In genomic region chr18:57533399-57533884, GRCh38 we compare ENCODE assay signal across 11 cellular contexts. TPM values are rescaled to one million over a fixed set of nuclear protein-coding genes. Genes with fewer than 3 reads are reported as not detected.
DNase-seq lines count a peak whose midpoint lies in the region; FAIRE-seq and TF ChIP-seq lines count a peak whose summit lies in the region.
"Had no signal": no experiment of that assay in that cellular context is flagged by ENCODE, and none has a peak within 500 bp of the region (broad histone marks: within the 10 kb centered on the region; RNA-seq: fewer than 3 reads in every experiment).

No MANE protein-coding gene starts in this region.

- TF ChIP-seq CTCF in C4-2B (conservative IDR thresholded peaks at IDR 0.05) (no peak), coronary artery (IDR thresholded peaks at IDR 0.05) (no peak)

- peak overlapping the region; percentile 21 for H3K4me3 ChIP-seq in coronary artery
- H3K4me3 ChIP-seq: BLaER1 treated with 17β-estradiol and CSF1 and Interleukin-3, amounts not matched to agents 10 nM and 100 nM had no signal

- no peak for FAIRE-seq in frontal cortex (lab: Jason Lieb, UNC)

- H3K27ac ChIP-seq in C4-2B (peak overlapping the region; percentile 12; the same call in 1 of the 2 replicates), coronary artery (peak overlapping the region in 1 of 2 donors; percentile 3)
- H3K27ac ChIP-seq: BLaER1 treated with 17β-estradiol and CSF1 and Interleukin-3, amounts not matched to agents 10 nM and 100 nM had no signal

- peak; percentile 71 for DNase-seq in MV-4-11 (lab: John Stamatoyannopoulos, UW)
- no peak for DNase-seq in coronary artery (ENCODE audit: low spot score)
- DNase-seq in left kidney (ENCODE audit: low read depth, low spot score): peak; percentile 81
- no peak for DNase-seq in C1 segment of cervical spinal cord (lab: John Stamatoyannopoulos, UW)
- DNase-seq in frontal cortex (ENCODE audit: low spot score in 2 of 2): no peak
- DNase-seq in globus pallidus (ENCODE audit: low spot score): no peak
- DNase-seq in glomerular visceral epithelial cell (ENCODE audit: extremely low spot score): no peak
- DNase-seq: activated CD8-positive, alpha-beta memory T cell treated with anti-CD3 and anti-CD28 coated beads, Interleukin-2, amount 50 U/mL, for 48 hours; NCI-H526 had no signal

RNA-seq across cellular contexts. Expression of gene FECH, which starts 53.1 kb away (rescaled TPM):
- 29.8 TPM for total RNA-seq in frontal cortex

Comparison
In these comparisons a context has a peak if more than half of its experiments do, and no peak if none do; other contexts are left out.
1. DNase-seq: peak in MV-4-11 (single experiment) and left kidney (single experiment); none in coronary artery (single experiment), C1 segment of cervical spinal cord (0 of 14), frontal cortex (0 of 2), globus pallidus (single experiment) and glomerular visceral epithelial cell (single experiment).